Comparison of ENCODE assay signal across 1 cellular context in the genomic region with DNA sequence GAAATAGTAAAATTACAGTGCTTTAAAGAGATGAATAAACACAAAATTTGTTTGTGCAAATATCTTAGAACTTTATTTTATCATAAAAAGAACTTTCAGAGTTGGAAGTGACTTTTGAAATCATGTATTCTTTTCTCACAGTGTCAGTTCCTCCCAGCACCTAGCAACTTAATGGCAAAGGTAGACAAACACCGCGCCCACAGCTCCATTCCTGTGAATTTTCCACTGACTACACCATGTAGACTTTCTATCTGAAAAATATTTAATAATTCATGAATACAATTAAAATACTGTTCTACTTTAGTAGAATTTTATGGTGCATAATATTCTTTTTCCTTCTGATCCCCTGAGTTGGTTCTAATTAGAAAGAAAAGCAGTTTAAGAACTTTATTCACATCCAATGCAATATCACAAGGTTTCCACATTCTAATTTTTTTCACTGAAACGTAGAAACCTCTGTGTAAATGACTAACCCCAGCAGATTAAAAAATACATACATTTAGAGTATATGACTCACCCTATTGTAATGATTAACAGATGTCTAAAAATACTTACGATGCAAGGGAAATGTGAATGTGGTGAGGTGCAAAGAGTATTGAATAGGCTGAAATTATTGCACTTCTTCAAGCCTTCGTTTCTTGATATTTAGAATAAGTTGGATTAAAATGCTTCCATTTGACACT.
TF ChIP-seq lines count a peak whose summit lies in the region.

No MANE protein-coding gene starts in this region.

TF ChIP-seq in HepG2, 621 proteins besides CTCF, POLR2A, EP300 and RAD21 (continued from another document):
- TF ChIP-seq, protein P1, sequence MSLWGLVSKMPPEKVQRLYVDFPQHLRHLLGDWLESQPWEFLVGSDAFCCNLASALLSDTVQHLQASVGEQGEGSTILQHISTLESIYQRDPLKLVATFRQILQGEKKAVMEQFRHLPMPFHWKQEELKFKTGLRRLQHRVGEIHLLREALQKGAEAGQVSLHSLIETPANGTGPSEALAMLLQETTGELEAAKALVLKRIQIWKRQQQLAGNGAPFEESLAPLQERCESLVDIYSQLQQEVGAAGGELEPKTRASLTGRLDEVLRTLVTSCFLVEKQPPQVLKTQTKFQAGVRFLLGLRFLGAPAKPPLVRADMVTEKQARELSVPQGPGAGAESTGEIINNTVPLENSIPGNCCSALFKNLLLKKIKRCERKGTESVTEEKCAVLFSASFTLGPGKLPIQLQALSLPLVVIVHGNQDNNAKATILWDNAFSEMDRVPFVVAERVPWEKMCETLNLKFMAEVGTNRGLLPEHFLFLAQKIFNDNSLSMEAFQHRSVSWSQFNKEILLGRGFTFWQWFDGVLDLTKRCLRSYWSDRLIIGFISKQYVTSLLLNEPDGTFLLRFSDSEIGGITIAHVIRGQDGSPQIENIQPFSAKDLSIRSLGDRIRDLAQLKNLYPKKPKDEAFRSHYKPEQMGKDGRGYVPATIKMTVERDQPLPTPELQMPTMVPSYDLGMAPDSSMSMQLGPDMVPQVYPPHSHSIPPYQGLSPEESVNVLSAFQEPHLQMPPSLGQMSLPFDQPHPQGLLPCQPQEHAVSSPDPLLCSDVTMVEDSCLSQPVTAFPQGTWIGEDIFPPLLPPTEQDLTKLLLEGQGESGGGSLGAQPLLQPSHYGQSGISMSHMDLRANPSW (CRISPR knock-in tag; IDR thresholded peaks at IDR 0.05; ENCODE audit: borderline replicate concordance) = no peak
- TF ChIP-seq TMF1 (CRISPR knock-in tag; IDR thresholded peaks at IDR 0.05; ENCODE audit: low read depth) = no peak
